In the genomic region with DNA sequence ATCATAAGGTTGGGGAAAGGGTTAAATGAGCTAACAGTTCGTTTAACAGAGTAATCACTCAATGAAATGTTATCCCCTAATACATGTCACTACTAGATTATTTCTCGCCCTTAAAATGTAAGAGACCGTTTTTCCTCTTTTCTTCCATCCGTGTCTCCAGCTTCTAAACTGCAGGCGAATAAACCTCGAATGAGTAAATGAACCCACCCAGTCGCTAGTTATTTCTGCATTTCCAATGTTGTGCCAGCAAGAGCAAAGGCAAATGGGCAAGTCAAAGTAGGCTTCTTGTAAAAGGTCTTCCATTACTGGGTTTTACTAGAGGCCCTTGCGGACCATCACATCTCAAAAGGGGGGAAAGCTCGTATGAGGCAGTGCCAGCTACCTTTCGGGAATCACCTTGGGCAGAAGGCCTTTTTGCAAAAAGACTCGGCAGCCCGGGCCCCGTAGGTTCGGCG, we compare ENCODE assay signal across 8 cellular contexts. TPM values are rescaled to one million over a fixed set of nuclear protein-coding genes. Genes with fewer than 3 reads are reported as not detected.
DNase-seq lines count a peak whose midpoint lies in the region; ATAC-seq, FAIRE-seq and TF ChIP-seq lines count a peak whose summit lies in the region.

No MANE protein-coding gene starts in this region.

- H3K27me3 ChIP-seq in BJ (ENCODE audit: control insufficient read depth, insufficient read depth, low read length) (no peaks in the 10 kb centered on the region), astrocyte (ENCODE audit: insufficient read depth, low read length) (peaks cover 3% of the 10 kb centered on the region), mesendoderm (ENCODE audit: insufficient read depth, low read length, poor library complexity) (no peaks in the 10 kb centered on the region)

- peak overlapping the region; percentile 41 for H3K18ac ChIP-seq in mesendoderm (ENCODE audit: low read length)

- H3K36me3 ChIP-seq in BJ (ENCODE audit: control insufficient read depth, insufficient read depth, low read length), result no peaks in the 10 kb centered on the region
- H3K36me3 ChIP-seq in astrocyte (ENCODE audit: insufficient read depth, low read length), result no peaks in the 10 kb centered on the region
- H3K36me3 ChIP-seq in mesendoderm (ENCODE audit: control insufficient read depth, insufficient read depth, low read length), result no peaks in the 10 kb centered on the region

- H3K4me1 Mint-ChIP-seq in astrocyte (ENCODE audit: low read depth, unreplicated experiment), result peaks cover 15% of the 10 kb centered on the region

- H3K56ac ChIP-seq in mesendoderm (ENCODE audit: low read length), result peak overlapping the region; percentile 84

- no peak overlapping the region for H2BK120ac ChIP-seq in mesendoderm (ENCODE audit: low read depth, low read length)

- no peaks in the 10 kb centered on the region for H3K79me1 ChIP-seq in mesendoderm (ENCODE audit: low read length)

- H3K4ac ChIP-seq in mesendoderm (ENCODE audit: low read depth, low read length), result no peak overlapping the region

- no peak overlapping the region for H2AK5ac ChIP-seq in mesendoderm (ENCODE audit: low read length)

- no peak overlapping the region for H2BK15ac ChIP-seq in mesendoderm (replicated peaks; ENCODE audit: low read depth)

- peak overlapping the region; percentile 87 for H3K9ac ChIP-seq in astrocyte (ENCODE audit: low read length)
- peak overlapping the region; percentile 75 for H3K9ac ChIP-seq in mesendoderm (ENCODE audit: low read length)

- no peak overlapping the region for H3K23ac ChIP-seq in mesendoderm (ENCODE audit: low read length)

- H3K9me3 ChIP-seq in astrocyte (ENCODE audit: insufficient read depth, low read depth, low read length), result no peaks in the 10 kb centered on the region

- H3K4me2 ChIP-seq in astrocyte (ENCODE audit: low read length) (peak overlapping the region; percentile 90), mesendoderm (ENCODE audit: low read length) (peak overlapping the region; percentile 56)

- H3K4me1 ChIP-seq in astrocyte (ENCODE audit: insufficient read depth, low read length) (peaks cover 3% of the 10 kb centered on the region), mesendoderm (ENCODE audit: control insufficient read depth, low read depth, low read length) (no peaks in the 10 kb centered on the region)

- H3K4me3 ChIP-seq in BJ (ENCODE audit: low read depth, low read length) (peak overlapping the region; percentile 99), astrocyte (ENCODE audit: insufficient read depth, low read depth, low read length) (peak overlapping the region; percentile 85), mesendoderm (ENCODE audit: low read length) (peak overlapping the region; percentile 6)

- H2AFZ ChIP-seq in astrocyte (ENCODE audit: low read depth, low read length), result peak overlapping the region; percentile 98

- POLR2A ChIA-PET in BJ (lab: Charles Lee), result no interaction called here

- DNase-seq in BJ (ENCODE audit: low read depth) (no peak), astrocyte (ENCODE audit: low read depth) (no peak), mesendoderm (no peak), retina (no peak)
- no peak for DNase-seq in stimulated activated CD4-positive, alpha-beta T cell treated with anti-CD3 and anti-CD28 coated beads, Interleukin-2, amount 100 ng/mL, for 24 hours

- CTCF ChIA-PET in BJ (lab: Yijun Ruan, JAX), result interaction anchor here (0.9 to 2.8 kb wide), 3 partner anchors 9 to 19 kb away, joined by 3 to 18 read pairs (median 3); no protein-coding TSS in a partner anchor

- peaks cover 25% of the 10 kb centered on the region for H4K20me1 ChIP-seq in astrocyte (ENCODE audit: insufficient read depth, low read length)

- H3K4me3 Mint-ChIP-seq in astrocyte (ENCODE audit: unreplicated experiment), result peak overlapping the region; percentile 83

- H3K27me3 Mint-ChIP-seq in astrocyte (ENCODE audit: low read depth, unreplicated experiment), result no peaks in the 10 kb centered on the region

- H2BK5ac ChIP-seq in mesendoderm (ENCODE audit: low read length), result no peak overlapping the region

- H4K5ac ChIP-seq in mesendoderm (ENCODE audit: low read length), result no peak overlapping the region

- no peaks in the 10 kb centered on the region for H3K36me3 Mint-ChIP-seq in astrocyte (ENCODE audit: low read depth, unreplicated experiment)

- peaks cover 36% of the 10 kb centered on the region for H3K79me2 ChIP-seq in astrocyte (ENCODE audit: insufficient read depth, low read length)
- H3K79me2 ChIP-seq in mesendoderm (ENCODE audit: control insufficient read depth, insufficient read depth, low read length), result peaks cover 2% of the 10 kb centered on the region

- H3K27ac ChIP-seq in astrocyte (ENCODE audit: low read depth, low read length) (peak overlapping the region; percentile 36), mesendoderm (ENCODE audit: low read depth, low read length) (no peak overlapping the region)

- FAIRE-seq in astrocyte (lab: Jason Lieb, UNC), result no peak

- H3K9me3 Mint-ChIP-seq in astrocyte (ENCODE audit: unreplicated experiment), result no peaks in the 10 kb centered on the region

- ATAC-seq in HG02884 (IDR thresholded peaks at IDR 0.05; ENCODE audit: unreplicated experiment) (peak; percentile 2), GM21737 (IDR thresholded peaks at IDR 0.05; ENCODE audit: unreplicated experiment) (no peak), HG03457 (IDR thresholded peaks at IDR 0.05; ENCODE audit: unreplicated experiment) (no peak)

- no CpG with 5 or more reads among the region's 15 CpGs for WGBS in mesendoderm (ENCODE audit: extremely low coverage, insufficient coverage, low lambda C conversion rate)

- H4K8ac ChIP-seq in mesendoderm (ENCODE audit: low read depth, low read length), result no peak overlapping the region

- peak overlapping the region; percentile 77 for H3K27ac Mint-ChIP-seq in astrocyte (ENCODE audit: unreplicated experiment)

- TF ChIP-seq CTCF in BJ (IDR thresholded peaks at IDR 0.05; ENCODE audit: insufficient read depth, low read depth, low read length), result no peak
- no peak for TF ChIP-seq CTCF in astrocyte (IDR thresholded peaks at IDR 0.05; ENCODE audit: insufficient read depth, low read depth, low read length)

RNA-seq across cellular contexts. Expression of gene SMAP1, which starts 0.4 kb away (rescaled TPM):
- 23.3 and 24.6 TPM in 2 replicates for polyA plus RNA-seq in BJ (2011; rRNA removed)
- 20.1 and 22.8 TPM in 2 replicates for polyA minus RNA-seq in BJ (2011; rRNA and poly(A)+ RNA removed)
- 22.1 and 27.3 TPM in 2 replicates for total RNA-seq in astrocyte
- 33.4 TPM for polyA plus RNA-seq in mesendoderm (2013, experiment 1 of 2)
- polyA plus RNA-seq in mesendoderm (2013, experiment 2 of 2), result 35.1 TPM

Comparison
In these comparisons a context has a peak if more than half of its experiments do, and no peak if none do; other contexts are left out.
1. H3K4me3 ChIP-seq: peak in every context shown above with its lines; median percentile 99 in BJ; 85 in astrocyte; 6 in mesendoderm.